In the genomic region with DNA sequence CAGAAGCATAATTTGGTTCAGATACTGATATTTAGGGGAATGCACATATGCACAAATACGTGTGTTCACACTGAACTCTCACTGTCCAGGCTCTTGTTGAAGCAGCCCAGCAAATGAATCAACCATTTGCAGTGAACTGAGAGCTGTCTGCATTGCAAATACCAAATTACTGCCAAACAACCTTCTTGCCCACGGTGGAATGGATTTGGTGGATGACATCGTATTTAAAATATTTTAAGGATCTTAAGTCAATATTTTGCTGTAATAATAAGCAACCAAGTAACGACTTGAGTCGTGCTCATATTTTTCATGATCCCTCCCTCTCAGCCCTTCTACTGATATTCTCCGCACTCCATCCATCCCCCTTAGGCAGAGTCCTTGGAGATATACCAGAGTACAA, we compare ENCODE assay signal across 21 cellular contexts.
"Had no signal": no experiment of that assay in that cellular context is flagged by ENCODE, and none has a peak within 500 bp of the region (broad histone marks: within the 10 kb centered on the region; RNA-seq: fewer than 3 reads in every experiment).

No MANE protein-coding gene starts in this region.

- H3K4me1 ChIP-seq: body of pancreas, gastroesophageal sphincter, heart right ventricle, pancreas had no signal

- H3K9me3 ChIP-seq: body of pancreas, gastroesophageal sphincter, heart right ventricle, pancreas, thoracic aorta, upper lobe of left lung had no signal

- H3K27ac ChIP-seq: body of pancreas, coronary artery, gastroesophageal sphincter, heart right ventricle, pancreas, thoracic aorta, upper lobe of left lung had no signal

- H3K4me1 Mint-ChIP-seq: activated naive CD4-positive, alpha-beta T cell treated with anti-CD3 and anti-CD28 coated beads, Interleukin-2, amount 10 ng/mL, durations not matched to agents 7 days and 5 days; activated naive CD8-positive, alpha-beta T cell treated with anti-CD3 and anti-CD28 coated beads, Interleukin-2, amount 50 U/mL, for 24 hours; memory B cell; naive thymus-derived CD8-positive, alpha-beta T cell; stimulated activated memory B cell treated with anti-CD40 and anti-IgM and Interleukin-4, amounts not matched to agents 10 μg/mL and 1 μg/mL and 100 μg/mL, for 72 hours had no signal

- H3K4me3 Mint-ChIP-seq: activated naive CD4-positive, alpha-beta T cell treated with anti-CD3 and anti-CD28 coated beads, Interleukin-2, amount 10 ng/mL, durations not matched to agents 7 days and 5 days; activated naive CD8-positive, alpha-beta T cell treated with anti-CD3 and anti-CD28 coated beads, Interleukin-2, amount 50 U/mL, for 24 hours; memory B cell; naive thymus-derived CD8-positive, alpha-beta T cell; stimulated activated memory B cell treated with anti-CD40 and anti-IgM and Interleukin-4, amounts not matched to agents 10 μg/mL and 1 μg/mL and 100 μg/mL, for 72 hours had no signal

- H3K36me3 ChIP-seq: thoracic aorta had no signal

- DNase-seq: activated CD4-positive, alpha-beta T cell treated with anti-CD3 and anti-CD28 coated beads, Interleukin-2, amount 50 U/mL, for 1 hour; activated CD8-positive, alpha-beta memory T cell treated with anti-CD3 and anti-CD28 coated beads for 24 hours; activated CD8-positive, alpha-beta memory T cell treated with anti-CD3 and anti-CD28 coated beads, Interleukin-2, amount 50 U/mL, for 48 hours; activated effector memory CD4-positive, alpha-beta T cell treated with Interleukin-2 at 50 U/mL for 16 hours; activated naive CD4-positive, alpha-beta T cell treated with anti-CD3 and anti-CD28 coated beads, Interleukin-2, amount 10 ng/mL, durations not matched to agents 7 days and 5 days; activated naive CD8-positive, alpha-beta T cell treated with anti-CD3 and anti-CD28 coated beads, Interleukin-2, amount 50 U/mL, for 24 hours; activated T-cell treated with anti-CD3 and anti-CD28 coated beads, Interleukin-2, amount 50 U/mL, for 48 hours; central memory CD4-positive, alpha-beta T cell; naive thymus-derived CD8-positive, alpha-beta T cell; stimulated activated CD4-positive, alpha-beta T cell treated with anti-CD3 and anti-CD28 coated beads, Interleukin-4, amount 100 ng/mL, for 4 hours; SW 1271; T-helper 2 cell had no signal

- H3K27ac Mint-ChIP-seq: activated naive CD4-positive, alpha-beta T cell treated with anti-CD3 and anti-CD28 coated beads, Interleukin-2, amount 10 ng/mL, durations not matched to agents 7 days and 5 days; activated naive CD8-positive, alpha-beta T cell treated with anti-CD3 and anti-CD28 coated beads, Interleukin-2, amount 50 U/mL, for 24 hours; memory B cell; naive thymus-derived CD8-positive, alpha-beta T cell; stimulated activated memory B cell treated with anti-CD40 and anti-IgM and Interleukin-4, amounts not matched to agents 10 μg/mL and 1 μg/mL and 100 μg/mL, for 72 hours had no signal

- H3K27me3 Mint-ChIP-seq: activated naive CD4-positive, alpha-beta T cell treated with anti-CD3 and anti-CD28 coated beads, Interleukin-2, amount 10 ng/mL, durations not matched to agents 7 days and 5 days; activated naive CD8-positive, alpha-beta T cell treated with anti-CD3 and anti-CD28 coated beads, Interleukin-2, amount 50 U/mL, for 24 hours; memory B cell; stimulated activated memory B cell treated with anti-CD40 and anti-IgM and Interleukin-4, amounts not matched to agents 10 μg/mL and 1 μg/mL and 100 μg/mL, for 72 hours had no signal

- H3K36me3 Mint-ChIP-seq: activated naive CD4-positive, alpha-beta T cell treated with anti-CD3 and anti-CD28 coated beads, Interleukin-2, amount 10 ng/mL, durations not matched to agents 7 days and 5 days; memory B cell; naive thymus-derived CD8-positive, alpha-beta T cell; stimulated activated memory B cell treated with anti-CD40 and anti-IgM and Interleukin-4, amounts not matched to agents 10 μg/mL and 1 μg/mL and 100 μg/mL, for 72 hours had no signal

- H3K27me3 ChIP-seq: body of pancreas, gastroesophageal sphincter, heart right ventricle, pancreas, upper lobe of left lung had no signal

- H3K4me3 ChIP-seq: body of pancreas, coronary artery, gastroesophageal sphincter, heart right ventricle, pancreas, thoracic aorta, upper lobe of left lung had no signal

- FAIRE-seq: pancreas had no signal
